Comparison of ENCODE assay signal across 18 cellular contexts in genomic region chr1:202798260-202798659, GRCh38. TPM values are rescaled to one million over a fixed set of nuclear protein-coding genes. Genes with fewer than 3 reads are reported as not detected.
DNase-seq lines count a peak whose midpoint lies in the region; ATAC-seq and TF ChIP-seq lines count a peak whose summit lies in the region.
"Had no signal": no experiment of that assay in that cellular context is flagged by ENCODE, and none has a peak within 500 bp of the region (broad histone marks: within the 10 kb centered on the region; RNA-seq: fewer than 3 reads in every experiment).

No MANE protein-coding gene starts in this region.

- no peak overlapping the region for H3K27ac Mint-ChIP-seq in activated CD4-positive, alpha-beta T cell treated with anti-CD3 and anti-CD28 coated beads, Interleukin-2, amount 10 ng/mL, durations not matched to agents 24 days and 14 days
- no peak overlapping the region for H3K27ac Mint-ChIP-seq in activated CD8-positive, alpha-beta T cell treated with anti-CD3 and anti-CD28 coated beads for 36 hours
- H3K27ac Mint-ChIP-seq: CD8-positive, alpha-beta memory T cell had no signal

- no peak overlapping the region for H2AK5ac ChIP-seq in trophoblast cell (ENCODE audit: low read length)

- H3K4me3 Mint-ChIP-seq in activated CD4-positive, alpha-beta T cell treated with anti-CD3 and anti-CD28 coated beads, Interleukin-2, amount 10 ng/mL, durations not matched to agents 24 days and 14 days: no peak overlapping the region
- H3K4me3 Mint-ChIP-seq in activated CD8-positive, alpha-beta T cell treated with anti-CD3 and anti-CD28 coated beads for 36 hours: no peak overlapping the region
- H3K4me3 Mint-ChIP-seq: CD8-positive, alpha-beta memory T cell had no signal

- H3K4me1 ChIP-seq in KMS-11 (ENCODE audit: low read depth, poor library complexity, severe bottlenecking) (peaks cover 66% of the 10 kb centered on the region), trophoblast cell (ENCODE audit: control insufficient read depth in 1 of 2, insufficient read depth in 2 of 2, low read length in 2 of 2) (no peaks in the 10 kb centered on the region), breast epithelium (peaks cover 0 to 3% of the 10 kb centered on the region in 2 donors)
- H3K4me1 ChIP-seq: HAP-1 had no signal

- H3K18ac ChIP-seq in trophoblast cell (ENCODE audit: low read length): no peak overlapping the region

- H3K4ac ChIP-seq in trophoblast cell (ENCODE audit: low read depth, low read length): peak overlapping the region; percentile 88

- H3K14ac ChIP-seq in trophoblast cell (ENCODE audit: low read length): no peak overlapping the region

- WGBS in trophoblast cell (ENCODE audit: extremely low coverage, insufficient coverage, insufficient read length): no CpG with 5 or more reads among the region's 4 CpGs

- no peaks in the 10 kb centered on the region for H3K27me3 Mint-ChIP-seq in activated CD4-positive, alpha-beta T cell treated with anti-CD3 and anti-CD28 coated beads, Interleukin-2, amount 10 ng/mL, durations not matched to agents 24 days and 14 days
- no peaks in the 10 kb centered on the region for H3K27me3 Mint-ChIP-seq in activated CD8-positive, alpha-beta T cell treated with anti-CD3 and anti-CD28 coated beads for 36 hours
- H3K27me3 Mint-ChIP-seq: CD8-positive, alpha-beta memory T cell; IgD-negative memory B cell had no signal

- H3K4me1 Mint-ChIP-seq in activated CD4-positive, alpha-beta T cell treated with anti-CD3 and anti-CD28 coated beads, Interleukin-2, amount 10 ng/mL, durations not matched to agents 24 days and 14 days: peaks cover 46% of the 10 kb centered on the region
- peaks cover 54% of the 10 kb centered on the region for H3K4me1 Mint-ChIP-seq in activated CD8-positive, alpha-beta T cell treated with anti-CD3 and anti-CD28 coated beads for 36 hours (ENCODE audit: low read depth)

- no peak overlapping the region for H2BK120ac ChIP-seq in trophoblast cell (ENCODE audit: insufficient read depth, low read length, poor library complexity)

- no peaks in the 10 kb centered on the region for H3K9me3 Mint-ChIP-seq in activated CD4-positive, alpha-beta T cell treated with anti-CD3 and anti-CD28 coated beads, Interleukin-2, amount 10 ng/mL, durations not matched to agents 24 days and 14 days
- H3K9me3 Mint-ChIP-seq in activated CD8-positive, alpha-beta T cell treated with anti-CD3 and anti-CD28 coated beads for 36 hours: no peaks in the 10 kb centered on the region
- H3K9me3 Mint-ChIP-seq: CD8-positive, alpha-beta memory T cell; IgD-negative memory B cell had no signal

- H4K8ac ChIP-seq in trophoblast cell (ENCODE audit: low read depth, low read length): no peak overlapping the region

- H3K79me2 ChIP-seq in KMS-11 (ENCODE audit: insufficient read depth, low read depth): no peaks in the 10 kb centered on the region
- H3K79me2 ChIP-seq in trophoblast cell (ENCODE audit: control insufficient read depth, insufficient read depth, low read length, poor library complexity): peaks cover 23% of the 10 kb centered on the region

- intact Hi-C loops in activated CD4-positive, alpha-beta T cell treated with anti-CD3 and anti-CD28 coated beads, Interleukin-2, amount 10 ng/mL, durations not matched to agents 24 days and 14 days (cut with micrococcal nuclease): no loop called here
- intact Hi-C loops in activated CD8-positive, alpha-beta T cell treated with anti-CD3 and anti-CD28 coated beads for 36 hours (cut with micrococcal nuclease): no loop called here
- intact Hi-C loops in breast epithelium (cut with DNase I; ENCODE audit: low total_unique reads) (no loop called here), Right ventricle myocardium inferior (cut with DNase I) (no loop called here)

- H4K12ac ChIP-seq in trophoblast cell (ENCODE audit: low read depth, low read length): no peak overlapping the region

- no peak for ATAC-seq in activated CD8-positive, alpha-beta T cell treated with anti-CD3 and anti-CD28 coated beads for 36 hours
- no peak for ATAC-seq in Right ventricle myocardium inferior

- H3K27ac ChIP-seq in KMS-11: peak overlapping the region; percentile 33; the same call in 1 of the 2 replicates
- no peak overlapping the region for H3K27ac ChIP-seq in trophoblast cell (ENCODE audit: low read depth, low read length)
- no peak overlapping the region for H3K27ac ChIP-seq in breast epithelium
- H3K27ac ChIP-seq: HL-60 had no signal

- H3K9ac ChIP-seq in KMS-11 (no peak overlapping the region), trophoblast cell (ENCODE audit: low read length) (no peak overlapping the region)

- H3K79me1 ChIP-seq in trophoblast cell (ENCODE audit: low read length): no peaks in the 10 kb centered on the region

- peak; percentile 64 for DNase-seq in activated CD4-positive, alpha-beta T cell treated with anti-CD3 and anti-CD28 coated beads, Interleukin-2, amount 10 ng/mL, durations not matched to agents 24 days and 14 days
- no peak for DNase-seq in activated CD4-positive, alpha-beta T cell treated with anti-CD3 and anti-CD28 coated beads for 1 hour
- peak; percentile 32 for DNase-seq in activated CD8-positive, alpha-beta T cell treated with anti-CD3 and anti-CD28 coated beads for 36 hours
- DNase-seq in trophoblast cell (no peak), breast epithelium (ENCODE audit: low spot score in 2 of 2) (no peak), Right ventricle myocardium inferior (ENCODE audit: missing footprints) (no peak), NCI-H226 (no peak)
- DNase-seq: 8988T; CD8-positive, alpha-beta memory T cell; DMS79 treated with DMSO at 0.1 percent for 48 hours; NCI-H187 treated with DMSO at 0.1 percent for 48 hours; NCI-H748 treated with DMSO at 0.1 percent for 48 hours had no signal

- TF ChIP-seq CTCF in KMS-11 (conservative IDR thresholded peaks at IDR 0.05; ENCODE audit: low read depth, low read length): no peak
- no peak for TF ChIP-seq CTCF in activated CD8-positive, alpha-beta T cell treated with anti-CD3 and anti-CD28 coated beads for 36 hours (IDR thresholded peaks at IDR 0.05)
- no peak for TF ChIP-seq CTCF in breast epithelium (IDR thresholded peaks at IDR 0.05)

- H3K36me3 ChIP-seq in KMS-11 (ENCODE audit: insufficient read depth) (no peaks in the 10 kb centered on the region), trophoblast cell (ENCODE audit: control insufficient read depth in 1 of 2, insufficient read depth in 2 of 2, low read length in 2 of 2) (peaks cover 7 to 10% of the 10 kb centered on the region in 2 experiments), breast epithelium (no peaks in the 10 kb centered on the region)
- H3K36me3 ChIP-seq: HAP-1 had no signal

- H3K27me3 ChIP-seq in KMS-11 (ENCODE audit: insufficient read depth, low read depth) (no peaks in the 10 kb centered on the region), trophoblast cell (ENCODE audit: insufficient read depth, low read length) (no peaks in the 10 kb centered on the region), breast epithelium (no peaks in the 10 kb centered on the region)

- H2AFZ ChIP-seq in KMS-11 (ENCODE audit: low read depth): no peak overlapping the region
- H2AFZ ChIP-seq in trophoblast cell (ENCODE audit: insufficient read depth, low read length, poor library complexity): no peak overlapping the region

- no peak overlapping the region for H4K91ac ChIP-seq in trophoblast cell (ENCODE audit: low read depth, low read length)

- POLR2A ChIA-PET in activated CD8-positive, alpha-beta T cell treated with anti-CD3 and anti-CD28 coated beads for 36 hours (lab: Charles Lee): no interaction called here

- H2BK12ac ChIP-seq in trophoblast cell (ENCODE audit: low read length): no peak overlapping the region

- no peak overlapping the region for H2BK5ac ChIP-seq in trophoblast cell (ENCODE audit: low read depth, low read length, poor library complexity)

- H3K9me3 ChIP-seq in trophoblast cell (ENCODE audit: insufficient read depth, low read depth, low read length) (no peaks in the 10 kb centered on the region), breast epithelium (no peaks in the 10 kb centered on the region)
- H3K9me3 ChIP-seq: HAP-1 had no signal

- H3K23ac ChIP-seq in trophoblast cell (ENCODE audit: low read length): no peak overlapping the region

- H3K4me2 ChIP-seq in KMS-11 (peak overlapping the region; percentile 63), trophoblast cell (ENCODE audit: low read length) (no peak overlapping the region)

- H3K36me3 Mint-ChIP-seq in activated CD4-positive, alpha-beta T cell treated with anti-CD3 and anti-CD28 coated beads, Interleukin-2, amount 10 ng/mL, durations not matched to agents 24 days and 14 days (ENCODE audit: low read depth): peaks cover 23% of the 10 kb centered on the region
- H3K36me3 Mint-ChIP-seq in activated CD8-positive, alpha-beta T cell treated with anti-CD3 and anti-CD28 coated beads for 36 hours (ENCODE audit: low read depth): peaks cover 6% of the 10 kb centered on the region

- no peak for TF ChIP-seq POLR2A in breast epithelium (IDR thresholded peaks at IDR 0.05)

- no peaks in the 10 kb centered on the region for H4K20me1 ChIP-seq in KMS-11 (ENCODE audit: insufficient read depth)

- H3K4me3 ChIP-seq in KMS-11 (IDR thresholded peaks at IDR 0.05; ENCODE audit: insufficient read depth, low read depth, low read length) (peak overlapping the region; percentile 75), trophoblast cell (ENCODE audit: low read depth, low read length) (no peak overlapping the region), breast epithelium (no peak overlapping the region)
- H3K4me3 ChIP-seq: HAP-1 had no signal

- CTCF ChIA-PET in activated CD8-positive, alpha-beta T cell treated with anti-CD3 and anti-CD28 coated beads for 36 hours (lab: Charles Lee): interaction anchor here (2.1 kb wide), 1 partner anchor 11 kb away, joined by 8 read pairs; no protein-coding TSS in a partner anchor

RNA-seq across cellular contexts. Expression of gene KDM5B, which starts 10.0 kb away (rescaled TPM):
- total RNA-seq in activated CD4-positive, alpha-beta T cell treated with anti-CD3 and anti-CD28 coated beads, Interleukin-2, amount 10 ng/mL, durations not matched to agents 24 days and 14 days: 83.2 and 92.7 TPM in 2 replicates
- total RNA-seq in activated CD8-positive, alpha-beta T cell treated with anti-CD3 and anti-CD28 coated beads for 36 hours: 10 to 100 TPM; 54.8 to 60.3 TPM
- 64.2 and 64.5 TPM in 2 replicates for polyA plus RNA-seq in trophoblast cell (2013)
- total RNA-seq in breast epithelium (100 to 1,000 TPM in 1 of 3 donors, 10 to 100 TPM in 2; 37.6 to 122 (median 87.5) TPM), Right ventricle myocardium inferior (10.8 TPM)

RNA-seq across cellular contexts. Expression of gene PCAT6, which starts 12.5 kb away (rescaled TPM):
- 0.83 and 1.4 TPM in 2 replicates for total RNA-seq in activated CD4-positive, alpha-beta T cell treated with anti-CD3 and anti-CD28 coated beads, Interleukin-2, amount 10 ng/mL, durations not matched to agents 24 days and 14 days
- 1 to 10 TPM in 1 of 2 experiments, under 1 TPM in 1; 0.94 to 2.4 TPM for total RNA-seq in activated CD8-positive, alpha-beta T cell treated with anti-CD3 and anti-CD28 coated beads for 36 hours
- polyA plus RNA-seq in trophoblast cell (2013): 14.6 and 15.7 TPM in 2 replicates
- total RNA-seq in breast epithelium (1 to 10 TPM in 1 of 3 donors, not detected in 2; 1.8 TPM), Right ventricle myocardium inferior (0.54 TPM)
- total RNA-seq: G401, LHCN-M2 had no signal

Comparison
In these comparisons a context has a peak if more than half of its experiments do, and no peak if none do; other contexts are left out.
1. DNase-seq: peak in activated CD4-positive, alpha-beta T cell treated with anti-CD3 and anti-CD28 coated beads, Interleukin-2, amount 10 ng/mL, durations not matched to agents 24 days and 14 days (single experiment) and activated CD8-positive, alpha-beta T cell treated with anti-CD3 and anti-CD28 coated beads for 36 hours (single experiment); none in activated CD4-positive, alpha-beta T cell treated with anti-CD3 and anti-CD28 coated beads for 1 hour (single experiment), trophoblast cell (0 of 2), breast epithelium (0 of 2), Right ventricle myocardium inferior (single experiment) and NCI-H226 (single experiment).